In genomic region chr2:13091463-13091862, GRCh38 we compare ENCODE assay signal across 21 cellular contexts.
DNase-seq lines count a peak whose midpoint lies in the region; ATAC-seq, FAIRE-seq and TF ChIP-seq lines count a peak whose summit lies in the region.
"Had no signal": no experiment of that assay in that cellular context is flagged by ENCODE, and none has a peak within 500 bp of the region (broad histone marks: within the 10 kb centered on the region; RNA-seq: fewer than 3 reads in every experiment).

No MANE protein-coding gene starts in this region.

- no peak overlapping the region for H4K8ac ChIP-seq in mesenchymal stem cell (ENCODE audit: low read length)

- no peak overlapping the region for H3K14ac ChIP-seq in mesenchymal stem cell (ENCODE audit: low read length in 2 of 2)

- peaks cover 3% of the 10 kb centered on the region; the same call in 1 of the 3 replicates for H3K9me3 Mint-ChIP-seq in GM23338
- H3K9me3 Mint-ChIP-seq: CD8-positive, alpha-beta memory T cell had no signal

- no peak overlapping the region for H3K4me3 Mint-ChIP-seq in GM23338
- H3K4me3 Mint-ChIP-seq: CD8-positive, alpha-beta memory T cell had no signal

- no peak overlapping the region for H3K9ac ChIP-seq in mesenchymal stem cell (ENCODE audit: low read length)
- H3K9ac ChIP-seq: KMS-11 had no signal

- H2AFZ ChIP-seq in GM23338 (no peak overlapping the region), mesenchymal stem cell (ENCODE audit: low read depth, low read length) (no peak overlapping the region)

- DNase-seq in GM23338 (ENCODE audit: low spot score) (no peak), RPMI7951 (ENCODE audit: low read depth) (peak; percentile 6), bronchial epithelial cell (ENCODE audit: low read depth) (peak; percentile 16), mesenchymal stem cell (peak; percentile 21), HAP-1 (ENCODE audit: low spot score in 2 of 2) (no peak), NCI-H774 (lab: John Stamatoyannopoulos, UW) (no peak)
- DNase-seq in activated naive CD4-positive, alpha-beta T cell (lab: John Stamatoyannopoulos, UW): no peak
- DNase-seq: ACHN; C1 segment of cervical spinal cord; CD8-positive, alpha-beta memory T cell; DMS79 treated with DMSO at 0.1 percent for 48 hours; NCI-H1417; NCI-H1930; NCI-H226; NCI-H524; PC-3 had no signal

- no peak overlapping the region for H3K4me2 ChIP-seq in GM23338
- no peak overlapping the region for H3K4me2 ChIP-seq in mesenchymal stem cell (ENCODE audit: low read length, poor library complexity, severe bottlenecking)
- H3K4me2 ChIP-seq: KMS-11 had no signal

- no peak for ATAC-seq in GM23338
- no peak for ATAC-seq in HG03378 (IDR thresholded peaks at IDR 0.05; ENCODE audit: unreplicated experiment)
- ATAC-seq: PC-3 had no signal

- H3K36me3 Mint-ChIP-seq in GM23338 (ENCODE audit: low read depth): no peaks in the 10 kb centered on the region
- H3K36me3 Mint-ChIP-seq: CD8-positive, alpha-beta memory T cell had no signal

- no peak overlapping the region for H4K91ac ChIP-seq in mesenchymal stem cell (ENCODE audit: low read length)

- H3K27ac ChIP-seq in GM23338 (ENCODE audit: low read depth) (no peak overlapping the region), mesenchymal stem cell (ENCODE audit: low read length, poor library complexity, severe bottlenecking) (no peak overlapping the region)
- H3K27ac ChIP-seq: HL-60, KMS-11 had no signal

- H3K4ac ChIP-seq in mesenchymal stem cell (ENCODE audit: low read depth in 1 of 2, low read length in 2 of 2): no peak overlapping the region

- no peak overlapping the region for H2BK5ac ChIP-seq in mesenchymal stem cell (ENCODE audit: low read depth, low read length, poor library complexity, severe bottlenecking)

- no peak overlapping the region for H3K23ac ChIP-seq in mesenchymal stem cell (ENCODE audit: low read length in 2 of 2)

- no peaks in the 10 kb centered on the region for H3F3A ChIP-seq in GM23338 (replicated peaks; ENCODE audit: low read depth)

- no peaks in the 10 kb centered on the region for H3K4me1 ChIP-seq in GM23338 (ENCODE audit: insufficient read depth)
- no peaks in the 10 kb centered on the region for H3K4me1 ChIP-seq in mesenchymal stem cell (ENCODE audit: control insufficient read depth, insufficient read depth, low read depth, low read length)
- H3K4me1 ChIP-seq in HAP-1: peaks cover 11% of the 10 kb centered on the region

- no peak overlapping the region for H3K4me3 ChIP-seq in GM23338
- H3K4me3 ChIP-seq in bronchial epithelial cell (ENCODE audit: low read depth, low read length): no peak overlapping the region
- H3K4me3 ChIP-seq in mesenchymal stem cell (ENCODE audit: insufficient read depth in 1 of 2, low read depth in 1 of 2, low read length in 2 of 2): no peak overlapping the region
- H3K4me3 ChIP-seq in HAP-1: no peak overlapping the region

- H3K79me1 ChIP-seq in mesenchymal stem cell (replicated peaks; ENCODE audit: low read length, poor library complexity, severe bottlenecking): no peaks in the 10 kb centered on the region

- H3K4me1 Mint-ChIP-seq in GM23338: no peaks in the 10 kb centered on the region; the same call in 2 of the 3 replicates
- H3K4me1 Mint-ChIP-seq: CD8-positive, alpha-beta memory T cell had no signal

- peak overlapping the region; percentile 9; the same call in 1 of the 2 replicates for H3K27ac Mint-ChIP-seq in GM23338
- H3K27ac Mint-ChIP-seq: CD8-positive, alpha-beta memory T cell had no signal

- H2BK12ac ChIP-seq in mesenchymal stem cell (ENCODE audit: low read length in 2 of 2): no peak overlapping the region

- FAIRE-seq in bronchial epithelial cell (lab: Jason Lieb, UNC): peak; percentile 13
- FAIRE-seq: D721Med, G401.6 had no signal

- H2BK120ac ChIP-seq in mesenchymal stem cell (ENCODE audit: low read depth, low read length): no peak overlapping the region

- in situ Hi-C loops in HAP-1 (cut with MboI; ENCODE audit: low sequenced_read_pairs): no loop called here

- no peaks in the 10 kb centered on the region for H3K36me3 ChIP-seq in GM23338 (ENCODE audit: insufficient read depth)
- no peaks in the 10 kb centered on the region for H3K36me3 ChIP-seq in bronchial epithelial cell (ENCODE audit: control insufficient read depth, insufficient read depth, low read length)
- no peaks in the 10 kb centered on the region for H3K36me3 ChIP-seq in mesenchymal stem cell (ENCODE audit: control insufficient read depth in 1 of 2, insufficient read depth in 2 of 2, low read depth in 1 of 2, low read length in 2 of 2)
- no peaks in the 10 kb centered on the region for H3K36me3 ChIP-seq in HAP-1 (replicated peaks)

- no peak for TF ChIP-seq CTCF in GM23338 (conservative IDR thresholded peaks at IDR 0.05; ENCODE audit: low read depth in 2 of 2)
- TF ChIP-seq CTCF in bronchial epithelial cell (IDR thresholded peaks at IDR 0.05; ENCODE audit: insufficient read depth, low read length, severe bottlenecking): no peak

- H3K79me2 ChIP-seq in GM23338 (replicated peaks; ENCODE audit: insufficient read depth): no peaks in the 10 kb centered on the region

- no peaks in the 10 kb centered on the region for H3K27me3 Mint-ChIP-seq in GM23338 (ENCODE audit: insufficient read depth, low read depth, poor library complexity)

- WGBS in mesenchymal stem cell: 0% methylated on average over 1 of the region's 1 CpG

- no peak overlapping the region for H3K18ac ChIP-seq in mesenchymal stem cell (ENCODE audit: low read depth in 1 of 2, low read length in 2 of 2)

- H3K27me3 ChIP-seq in GM23338 (ENCODE audit: insufficient read depth) (no peaks in the 10 kb centered on the region), bronchial epithelial cell (ENCODE audit: control insufficient read depth, insufficient read depth, low read length) (no peaks in the 10 kb centered on the region), mesenchymal stem cell (ENCODE audit: control insufficient read depth in 1 of 2, insufficient read depth in 1 of 2, low read length in 2 of 2) (no peaks in the 10 kb centered on the region), HAP-1 (ENCODE audit: low read depth) (no peaks in the 10 kb centered on the region)

- H2BK15ac ChIP-seq in mesenchymal stem cell (ENCODE audit: low read depth, poor library complexity, severe bottlenecking): no peak overlapping the region

- H2AK5ac ChIP-seq in mesenchymal stem cell (ENCODE audit: low read length, severe bottlenecking): no peak overlapping the region

- H4K20me1 ChIP-seq in GM23338 (replicated peaks; ENCODE audit: insufficient read depth): no peaks in the 10 kb centered on the region

- H3K9me3 ChIP-seq in mesenchymal stem cell (ENCODE audit: control insufficient read depth, low read length) (no peaks in the 10 kb centered on the region), HAP-1 (no peaks in the 10 kb centered on the region)

- 0 out of 2 replicates have a peak, but pooled peaks cover 2% of the 10 kb centered on the region for H3K9me2 ChIP-seq in GM23338 (ENCODE audit: insufficient read depth)

TF ChIP-seq in GM23338, 12 proteins besides CTCF, POLR2A, EP300 and RAD21 (continues in another document):
- no peak for TF ChIP-seq EZH2phosphoT487 (IDR thresholded peaks at IDR 0.05; ENCODE audit: unreplicated experiment)
- no peak for TF ChIP-seq ZNF114 (CRISPR knock-in tag; IDR thresholded peaks at IDR 0.05)
- TF ChIP-seq POLR2AphosphoS5 (IDR thresholded peaks at IDR 0.05; ENCODE audit: low read depth): no peak
- no peak for TF ChIP-seq JUNB (IDR thresholded peaks at IDR 0.05; ENCODE audit: unreplicated experiment)

Comparison
In these comparisons a context has a peak if more than half of its experiments do, and no peak if none do; other contexts are left out.
1. DNase-seq: peak in RPMI7951 (single experiment), bronchial epithelial cell (single experiment) and mesenchymal stem cell (single experiment); none in GM23338 (single experiment), HAP-1 (0 of 2), activated naive CD4-positive, alpha-beta T cell (0 of 4) and NCI-H774 (single experiment).